In the genomic region with DNA sequence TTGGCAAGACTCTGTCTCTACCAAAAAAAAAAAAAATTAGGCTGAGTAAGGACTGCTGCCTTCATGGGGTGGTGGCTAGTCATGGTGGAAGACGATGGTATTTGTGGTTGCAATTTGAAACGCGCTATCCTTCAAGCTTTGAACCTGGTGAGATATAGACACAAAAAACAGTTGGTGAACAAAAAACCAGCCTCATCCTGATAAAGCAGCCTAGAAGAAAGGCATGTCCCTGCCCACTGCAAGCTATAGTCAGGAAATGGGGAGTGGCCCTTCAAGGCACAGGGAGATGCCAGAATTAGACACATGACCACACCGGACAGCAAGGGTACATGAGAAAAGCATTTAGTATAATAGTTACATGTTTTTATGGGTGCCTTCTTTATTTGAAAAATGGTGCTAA, we compare ENCODE assay signal across 13 cellular contexts.
"Had no signal": no experiment of that assay in that cellular context is flagged by ENCODE, and none has a peak within 500 bp of the region (broad histone marks: within the 10 kb centered on the region; RNA-seq: fewer than 3 reads in every experiment).

No MANE protein-coding gene starts in this region.

- H3K27me3 ChIP-seq: right atrium auricular region had no signal

- H3K4me1 ChIP-seq: heart left ventricle, right atrium auricular region, sigmoid colon had no signal

- H3K36me3 ChIP-seq: heart left ventricle, right atrium auricular region, sigmoid colon had no signal

- DNase-seq: effector memory CD4-positive, alpha-beta T cell; heart left ventricle; hippocampal formation; mesendoderm; naive thymus-derived CD4-positive, alpha-beta T cell; nephron progenitor cell; small intestine; stimulated activated CD4-positive, alpha-beta T cell treated with anti-CD3 and anti-CD28 coated beads, Interleukin-12 subunit alpha, Interleukin-12 subunit beta, amount 100 ng/mL, for 4 hours; stimulated activated naive CD4-positive, alpha-beta T cell treated with Interleukin-2 at 50 U/mL for 16 hours; trophoblast cell had no signal

- H3K9me3 ChIP-seq: heart left ventricle, right atrium auricular region, sigmoid colon had no signal

- H3K27ac ChIP-seq: heart left ventricle, right atrium auricular region, sigmoid colon had no signal

- H3K4me3 ChIP-seq: heart left ventricle, right atrium auricular region, sigmoid colon had no signal

- ATAC-seq: esophagus mucosa; heart left ventricle; naive thymus-derived CD4-positive, alpha-beta T cell had no signal
